ENCODE assay signal across 2 cellular contexts in genomic region chr1:15412843-15413242, GRCh38.
TF ChIP-seq lines count a peak whose summit lies in the region.

No MANE protein-coding gene starts in this region.

TF ChIP-seq in A549, 52 proteins besides CTCF, POLR2A, EP300 and RAD21:
- no peak for TF ChIP-seq E2F6 (IDR thresholded peaks at IDR 0.05; ENCODE audit: borderline replicate concordance, low read depth)
- no peak for TF ChIP-seq PBX3 (IDR thresholded peaks at IDR 0.05)
- no peak for TF ChIP-seq CBX8 (IDR thresholded peaks at IDR 0.05)
- no peak for TF ChIP-seq RCOR1 (IDR thresholded peaks at IDR 0.05; ENCODE audit: low read depth, low read length)
- no peak for TF ChIP-seq SREBF2 (IDR thresholded peaks at IDR 0.05)
- TF ChIP-seq ZNF302 (CRISPR knock-in tag; IDR thresholded peaks at IDR 0.05), result no peak
- TF ChIP-seq BHLHE40 (IDR thresholded peaks at IDR 0.05; ENCODE audit: low read depth, low read length), result no peak
- no peak for TF ChIP-seq PHF8 (IDR thresholded peaks at IDR 0.05; ENCODE audit: borderline replicate concordance, low read depth)
- no peak for TF ChIP-seq FOXS1 (CRISPR knock-in tag; IDR thresholded peaks at IDR 0.05)
- TF ChIP-seq NPAS2 (CRISPR knock-in tag; IDR thresholded peaks at IDR 0.05; ENCODE audit: borderline replicate concordance), result no peak
- TF ChIP-seq ESRRA (IDR thresholded peaks at IDR 0.05; ENCODE audit: borderline replicate concordance, low read length), result no peak
- TF ChIP-seq CHD2 (IDR thresholded peaks at IDR 0.05; ENCODE audit: low read length, partially characterized antibody), result no peak
- TF ChIP-seq RFX5 (IDR thresholded peaks at IDR 0.05), result no peak
- no peak for TF ChIP-seq MAFK (IDR thresholded peaks at IDR 0.05; ENCODE audit: partially characterized antibody)
- no peak for TF ChIP-seq MAX (IDR thresholded peaks at IDR 0.05)

TF ChIP-seq in IMR-90, 13 proteins besides CTCF, POLR2A, EP300 and RAD21:
- TF ChIP-seq CHD1 (IDR thresholded peaks at IDR 0.05; ENCODE audit: low read depth, low read length), result no peak
- no peak for TF ChIP-seq SMC3 (IDR thresholded peaks at IDR 0.05; ENCODE audit: low read depth, low read length)
- no peak for TF ChIP-seq CEBPB (IDR thresholded peaks at IDR 0.05; ENCODE audit: low read depth, low read length)
- no peak for TF ChIP-seq MXI1 (IDR thresholded peaks at IDR 0.05; ENCODE audit: borderline replicate concordance, low read depth, low read length)
- TF ChIP-seq USF2 (IDR thresholded peaks at IDR 0.05; ENCODE audit: low read depth, low read length), result no peak
- TF ChIP-seq MAFK (IDR thresholded peaks at IDR 0.05; ENCODE audit: low read depth, low read length), result no peak
- no peak for TF ChIP-seq ELK1 (IDR thresholded peaks at IDR 0.05; ENCODE audit: borderline replicate concordance, low read depth, low read length)
- TF ChIP-seq MAZ (IDR thresholded peaks at IDR 0.05; ENCODE audit: borderline replicate concordance, low read depth, low read length), result no peak
- TF ChIP-seq BHLHE40 (IDR thresholded peaks at IDR 0.05; ENCODE audit: low read depth, low read length), result no peak
TF ChIP-seq in IMR-90: peak in this region for 0.
